ENCODE assay signal across 26 cellular contexts in genomic region chr3:122390665-122391064, GRCh38. TPM values are rescaled to one million over a fixed set of nuclear protein-coding genes. Genes with fewer than 3 reads are reported as not detected.
DNase-seq lines count a peak whose midpoint lies in the region; ATAC-seq and TF ChIP-seq lines count a peak whose summit lies in the region.
"Had no signal": no experiment of that assay in that cellular context is flagged by ENCODE, and none has a peak within 500 bp of the region (broad histone marks: within the 10 kb centered on the region; RNA-seq: fewer than 3 reads in every experiment).

No MANE protein-coding gene starts in this region.

- H3K4me1 ChIP-seq in BLaER1 (peaks cover 47% of the 10 kb centered on the region), adrenal gland (replicated peaks in 1 of 2) (peaks cover 17 to 44% of the 10 kb centered on the region in 2 donors), liver (ENCODE audit: control insufficient read depth in 4 of 4, insufficient read depth in 4 of 4, low read length in 3 of 4) (peaks cover 8 to 54% (median 43%) of the 10 kb centered on the region in 4 donors)
- H3K4me1 ChIP-seq: A549 had no signal

- DNase-seq in adrenal gland = no peak
- peak; percentile 6 for DNase-seq in fibroblast of pulmonary artery (ENCODE audit: low read depth)
- DNase-seq in G401 (ENCODE audit: low spot score) = no peak
- DNase-seq in ecto neural progenitor cell (ENCODE audit: low spot score) = no peak
- DNase-seq: activated CD4-positive, alpha-beta T cell treated with anti-CD3 and anti-CD28 coated beads, Interleukin-2, amount 10 ng/mL, durations not matched to agents 7 days and 5 days; activated naive CD4-positive, alpha-beta T cell; activated T-cell treated with anti-CD3 and anti-CD28 coated beads, Interleukin-2, amount 50 U/mL, for 4 hours; AML-193; brain microvascular endothelial cell; CD8-positive, alpha-beta memory T cell; effector memory CD4-positive, alpha-beta T cell; Karpas-422; NCI-H146; PC-3; stimulated activated CD4-positive, alpha-beta T cell treated with anti-CD3 and anti-CD28 coated beads, Interleukin-1b, Interleukin-23, amount 100 ng/mL, for 48 hours; stimulated activated CD8-positive, alpha-beta memory T cell treated with anti-CD3 and anti-CD28 coated beads, Interleukin-4, amount 100 ng/mL, for 48 hours; transverse colon had no signal

- TF ChIP-seq POLR2A in adrenal gland (IDR thresholded peaks at IDR 0.05) = no peak

- H3K4me3 ChIP-seq in BLaER1 (no peak overlapping the region), adrenal gland (no peak overlapping the region), fibroblast of pulmonary artery (replicated peaks; ENCODE audit: low read depth, low read length) (no peak overlapping the region), liver (ENCODE audit: low read depth in 1 of 3, low read length in 3 of 3) (no peak overlapping the region)
- H3K4me3 ChIP-seq: A549, GM23338, skin epidermis, transverse colon had no signal

- 54 to 71% (median 69%) methylated on average over 4 of the region's 4 CpGs for WGBS in adrenal gland, 4 donors
- 38% methylated on average over 4 of the region's 4 CpGs for WGBS in liver

- peak overlapping the region; percentile 14; the same call in 1 of the 2 replicates for H3K27ac ChIP-seq in BLaER1
- H3K27ac ChIP-seq in adrenal gland = peak overlapping the region in 3 of 5 donors; percentile 39 to 67 (median 60)
- peak overlapping the region; percentile 13 to 52 for H3K27ac ChIP-seq in liver (ENCODE audit: low read depth in 1 of 2, low read length in 2 of 2)
- H3K27ac ChIP-seq: A549, brain microvascular endothelial cell, skin epidermis had no signal

- TF ChIP-seq CTCF in adrenal gland (IDR thresholded peaks at IDR 0.05) = no peak
- TF ChIP-seq CTCF in fibroblast of pulmonary artery (IDR thresholded peaks at IDR 0.05; ENCODE audit: low read length, missing control alignments) = no peak
- TF ChIP-seq CTCF in liver (IDR thresholded peaks at IDR 0.05; ENCODE audit: low read depth, low read length, missing input control) = no peak

- H3K9ac ChIP-seq in BLaER1 (0 out of 2 replicates have a peak overlapping the region, but pooled peaks have one; percentile 28), liver (ENCODE audit: low read depth in 1 of 2, low read length in 2 of 2) (no peak overlapping the region)

- peaks cover 6% of the 10 kb centered on the region; the same call in 1 of the 2 replicates for H4K20me1 ChIP-seq in BLaER1

- H3K9me3 ChIP-seq in BLaER1 = no peaks in the 10 kb centered on the region
- no peaks in the 10 kb centered on the region for H3K9me3 ChIP-seq in adrenal gland (replicated peaks in 1 of 3)
- no peaks in the 10 kb centered on the region for H3K9me3 ChIP-seq in liver (ENCODE audit: control insufficient read depth in 4 of 4, low read length in 3 of 4)
- H3K9me3 ChIP-seq: A549, transverse colon had no signal

- H3K27me3 ChIP-seq in BLaER1 (no peaks in the 10 kb centered on the region), adrenal gland (no peaks in the 10 kb centered on the region), liver (ENCODE audit: control insufficient read depth in 4 of 4, insufficient read depth in 4 of 4, low read length in 3 of 4) (no peaks in the 10 kb centered on the region)
- H3K27me3 ChIP-seq: brain microvascular endothelial cell, transverse colon had no signal

- in situ Hi-C loops in G401 (cut with HindIII; ENCODE audit: low sequenced_read_pairs) = no loop called here

- H3K36me3 ChIP-seq in BLaER1 = peaks cover 19% of the 10 kb centered on the region; the same call in 1 of the 2 replicates
- no peaks in the 10 kb centered on the region for H3K36me3 ChIP-seq in adrenal gland (replicated peaks in 1 of 2)
- no peaks in the 10 kb centered on the region for H3K36me3 ChIP-seq in liver (ENCODE audit: control insufficient read depth in 4 of 4, insufficient read depth in 3 of 4, low read depth in 1 of 4, low read length in 3 of 4)
- H3K36me3 ChIP-seq: brain microvascular endothelial cell had no signal

- peak overlapping the region; percentile 35; the same call in 1 of the 2 replicates for H3K4me2 ChIP-seq in BLaER1
- H3K4me2 ChIP-seq: A549, GM23338 had no signal

- ATAC-seq in GM19328 (IDR thresholded peaks at IDR 0.05; ENCODE audit: unreplicated experiment) = no peak
- ATAC-seq in GM18520 (IDR thresholded peaks at IDR 0.05; ENCODE audit: unreplicated experiment) = no peak
- ATAC-seq: A549; activated T-cell treated with anti-CD3 and anti-CD28 coated beads, Interleukin-2, amount 50 U/mL, for 4 hours; esophagus mucosa; GM23338; PC-3; WTC11 had no signal

- intact Hi-C loops in adrenal gland (cut with DNase I) = no loop called here

- TF ChIP-seq RAD21 in liver (IDR thresholded peaks at IDR 0.05) = no peak

TF ChIP-seq in liver, 16 proteins besides CTCF, POLR2A, EP300 and RAD21:
- TF ChIP-seq HNF4A (conservative IDR thresholded peaks at IDR 0.05) (peak; percentile 38 to 60), FOXA2 (IDR thresholded peaks at IDR 0.05) (no peak), RXRA (IDR thresholded peaks at IDR 0.05) (peak in 1 of 2 donors; percentile 4), SP1 (IDR thresholded peaks at IDR 0.05) (peak; percentile 14)

RNA-seq across cellular contexts. Expression of gene FAM162A, which starts 6.7 kb away (rescaled TPM):
- total RNA-seq in adrenal gland (100 to 1,000 TPM in 1 of 8 donors, 10 to 100 TPM in 7; 36.2 to 158 (median 67.7) TPM), liver (10 to 100 TPM; 16.6 to 17.4 TPM)
- polyA plus RNA-seq in adrenal gland (100 to 1,000 TPM in 2 of 3 donors, 10 to 100 TPM in 1; 96.0 to 287 (median 269) TPM), liver (100 to 1,000 TPM in 1 of 2 donors, 10 to 100 TPM in 1; 41.7 to 160 TPM)
- total RNA-seq in G401 (2014; rRNA removed; shearing (Covaris generic)) = 35.6 and 58.4 TPM in 2 replicates

RNA-seq across cellular contexts. Expression of gene MIX23, which starts 7.6 kb away (rescaled TPM):
- total RNA-seq in adrenal gland = 10 to 100 TPM; 10.6 to 44.4 (median 32.5) TPM
- polyA plus RNA-seq in adrenal gland = 100 to 1,000 TPM in 1 of 3 donors, 10 to 100 TPM in 2; 49.8 to 118 (median 57.4) TPM
- 10 to 100 TPM; 14.0 to 17.4 TPM for total RNA-seq in liver
- polyA plus RNA-seq in liver = 10 to 100 TPM; 16.1 to 19.6 TPM
- total RNA-seq in G401 (2014; rRNA removed; shearing (Covaris generic)) = 72.6 and 93.7 TPM in 2 replicates

RNA-seq across cellular contexts. Expression of gene WDR5B, which starts 25.2 kb away (rescaled TPM):
- total RNA-seq in adrenal gland (10 to 100 TPM in 1 of 8 donors, 1 to 10 TPM in 7; 3.6 to 10.3 (median 6.7) TPM), liver (1 to 10 TPM; 2.3 to 3.7 TPM)
- polyA plus RNA-seq in adrenal gland (1 to 10 TPM; 3.0 to 7.9 (median 3.3) TPM), liver (1 to 10 TPM; 1.8 TPM)
- total RNA-seq in G401 (2014; rRNA removed; shearing (Covaris generic)) = 1.5 and 3.5 TPM in 2 replicates
